ENCODE assay signal across 1 cellular context in the genomic region with DNA sequence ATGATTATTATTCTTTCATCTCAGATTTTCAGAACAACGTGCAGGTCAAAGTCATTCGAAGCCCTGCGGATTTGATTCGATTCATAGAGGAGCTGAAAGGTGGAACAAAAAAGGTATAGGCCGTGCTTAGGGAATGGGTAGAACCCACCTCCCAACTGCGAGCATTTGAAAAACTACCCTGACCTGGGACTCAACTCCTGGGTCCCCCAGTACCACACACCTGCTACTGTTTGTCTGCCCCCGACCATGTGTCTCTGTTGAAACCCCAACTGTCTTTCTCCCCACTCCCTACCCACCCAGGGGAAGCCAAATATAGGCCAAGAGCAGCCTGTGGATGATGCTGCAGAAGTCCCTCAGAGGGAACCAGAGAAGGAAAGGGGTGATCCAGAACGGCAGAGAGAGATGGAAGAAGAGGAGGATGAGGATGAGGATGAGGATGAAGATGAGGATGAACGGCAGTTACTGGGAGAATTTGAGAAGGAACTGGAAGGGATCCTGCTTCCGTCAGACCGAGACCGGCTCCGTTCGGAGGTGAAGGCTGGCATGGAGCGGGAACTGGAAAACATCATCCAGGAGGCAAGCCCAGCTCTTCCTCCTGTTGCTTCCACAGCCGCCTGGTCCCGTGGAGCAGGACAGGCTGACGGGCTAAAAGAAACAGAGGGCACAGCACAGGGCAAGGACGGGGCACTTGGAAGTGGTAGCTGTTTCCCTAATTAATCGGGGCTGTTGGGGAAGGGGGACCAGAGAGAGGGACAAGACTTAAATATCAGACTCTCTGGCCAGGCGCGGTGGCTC.
TF ChIP-seq lines count a peak whose summit lies in the region.

No MANE protein-coding gene starts in this region.

TF ChIP-seq in endothelial cell of umbilical vein, 7 proteins besides CTCF, POLR2A, EP300 and RAD21:
- TF ChIP-seq POLR2AphosphoS5 (IDR thresholded peaks at IDR 0.05; ENCODE audit: insufficient read depth, low read depth, low read length) = no peak
- no peak for TF ChIP-seq JUN (IDR thresholded peaks at IDR 0.05; ENCODE audit: borderline replicate concordance, insufficient read depth, insufficient read length, low read depth)
- TF ChIP-seq MYC (IDR thresholded peaks at IDR 0.05; ENCODE audit: low read depth, low read length) = no peak
- no peak for TF ChIP-seq MAX (IDR thresholded peaks at IDR 0.05; ENCODE audit: insufficient read depth, insufficient read length)
- TF ChIP-seq FOS (IDR thresholded peaks at IDR 0.05; ENCODE audit: borderline replicate concordance, insufficient read depth, low read length) = no peak
- TF ChIP-seq GATA2 (IDR thresholded peaks at IDR 0.05; ENCODE audit: insufficient read depth, insufficient read length, low read depth, low read length) = no peak
- no peak for TF ChIP-seq EZH2 (IDR thresholded peaks at IDR 0.05; ENCODE audit: borderline replicate concordance, low read depth, low read length, severe bottlenecking)
TF ChIP-seq in endothelial cell of umbilical vein: peak in this region for 0.
